Comparison of ENCODE assay signal across 16 cellular contexts in genomic region chr10:132708936-132709335, GRCh38.
DNase-seq lines count a peak whose midpoint lies in the region; ATAC-seq, FAIRE-seq and TF ChIP-seq lines count a peak whose summit lies in the region.
"Had no signal": no experiment of that assay in that cellular context is flagged by ENCODE, and none has a peak within 500 bp of the region (broad histone marks: within the 10 kb centered on the region; RNA-seq: fewer than 3 reads in every experiment).

No MANE protein-coding gene starts in this region.

- H4K91ac ChIP-seq in neuronal stem cell (ENCODE audit: low read depth, low read length, poor library complexity): no peak overlapping the region

- no peak overlapping the region for H2BK12ac ChIP-seq in neuronal stem cell (ENCODE audit: low read length)

- H3K36me3 ChIP-seq in right lobe of liver: no peaks in the 10 kb centered on the region
- peaks cover 0 to 6% of the 10 kb centered on the region in 2 experiments; a peak in 2 of 5 replicates for H3K36me3 ChIP-seq in HepG2 (replicated peaks in 1 of 2; ENCODE audit: control insufficient read depth in 1 of 2, insufficient read depth in 2 of 2, low read length in 2 of 2)
- H3K36me3 ChIP-seq in neuronal stem cell (replicated peaks in 1 of 2; ENCODE audit: control insufficient read depth in 2 of 2, insufficient read depth in 2 of 2, low read length in 2 of 2): peaks cover 4 to 5% of the 10 kb centered on the region in 2 donors
- peaks cover 8% of the 10 kb centered on the region for H3K36me3 ChIP-seq in upper lobe of right lung
- H3K36me3 ChIP-seq in neural progenitor cell: no peaks in the 10 kb centered on the region
- H3K36me3 ChIP-seq: HAP-1, MG63 had no signal

- no peak for FAIRE-seq in HepG2 (lab: Jason Lieb, UNC)
- FAIRE-seq: RCC 7860 had no signal

- TF ChIP-seq CTCF in right lobe of liver (IDR thresholded peaks at IDR 0.05) (no peak), HepG2 (CRISPR knock-in tag; IDR thresholded peaks at IDR 0.05) (no peak), dorsolateral prefrontal cortex (IDR thresholded peaks at IDR 0.05 in 54 of 56, conservative IDR thresholded peaks at IDR 0.05 in 2 of 56; ENCODE audit: low read depth in 1 of 56, partially characterized antibody in 56 of 56) (no peak), upper lobe of right lung (IDR thresholded peaks at IDR 0.05) (no peak), neural progenitor cell (IDR thresholded peaks at IDR 0.05) (no peak), coronary artery (IDR thresholded peaks at IDR 0.05) (no peak)

- no TSS peak for BruUV-seq in HepG2 (replicated peaks; lab: Mats Ljungman, UMichigan)

- CTCF ChIA-PET in HepG2 (lab: Yijun Ruan, JAX; ENCODE audit: low intra/inter-chr PET ratio, low total read pairs): no interaction called here

- H4K8ac ChIP-seq in neuronal stem cell (ENCODE audit: low read depth, low read length): no peak overlapping the region

- H2BK15ac ChIP-seq in neuronal stem cell (ENCODE audit: low read length): no peak overlapping the region

- peak overlapping the region; percentile 24 for H2BK120ac ChIP-seq in neuronal stem cell (ENCODE audit: low read depth, low read length)

- H3K79me1 ChIP-seq in neuronal stem cell (ENCODE audit: low read depth, low read length): peaks cover 2% of the 10 kb centered on the region

- H3K4ac ChIP-seq in neuronal stem cell (ENCODE audit: low read length): no peak overlapping the region

- in situ Hi-C loops in HepG2 (cut with HindIII; ENCODE audit: extremely low pct_ligation_motif_present, low pct_unique_long_range_greater_than_20kb): no loop called here

- no peak overlapping the region for H3K27ac ChIP-seq in right lobe of liver
- H3K27ac ChIP-seq in HepG2 (ENCODE audit: extremely low read length, insufficient read depth, low read length): no peak overlapping the region
- H3K27ac ChIP-seq in dorsolateral prefrontal cortex: peak overlapping the region in 58 of 59 donors; percentile 0 to 91 (median 80)
- H3K27ac ChIP-seq in neuronal stem cell (replicated peaks; ENCODE audit: low read length): no peak overlapping the region
- no peak overlapping the region for H3K27ac ChIP-seq in upper lobe of right lung
- H3K27ac ChIP-seq in neural progenitor cell: no peak overlapping the region
- no peak overlapping the region for H3K27ac ChIP-seq in coronary artery

- H3K9me3 ChIP-seq in right lobe of liver (peaks cover 0 to 4% (median 0%) of the 10 kb centered on the region in 4 donors), HepG2 (ENCODE audit: low read length) (peaks cover 11% of the 10 kb centered on the region; the same call in 1 of the 2 replicates), neuronal stem cell (replicated peaks in 1 of 2; ENCODE audit: control insufficient read depth in 2 of 2, insufficient read depth in 1 of 2, low read depth in 1 of 2, low read length in 2 of 2) (peaks cover 30 to 37% of the 10 kb centered on the region in 2 donors), upper lobe of right lung (no peaks in the 10 kb centered on the region), neural progenitor cell (ENCODE audit: low read depth) (no peaks in the 10 kb centered on the region)
- H3K9me3 ChIP-seq: HAP-1 had no signal

- H3K9me3 Mint-ChIP-seq in neural progenitor cell: peaks cover 29% of the 10 kb centered on the region

- no peak for ATAC-seq in right lobe of liver
- no peak for ATAC-seq in HepG2
- no peak for ATAC-seq in upper lobe of right lung
- ATAC-seq in HG03520 (IDR thresholded peaks at IDR 0.05; ENCODE audit: unreplicated experiment): no peak

- H3F3A ChIP-seq in neural progenitor cell (ENCODE audit: low read depth): peaks cover 7% of the 10 kb centered on the region

- POLR2A ChIA-PET in HepG2 (lab: Yijun Ruan, JAX): no interaction called here

- no peak overlapping the region for H3K18ac ChIP-seq in neuronal stem cell (ENCODE audit: low read length)

- H3K27me3 ChIP-seq in right lobe of liver (no peaks in the 10 kb centered on the region), HepG2 (ENCODE audit: control insufficient read depth in 1 of 2, insufficient read depth in 2 of 2, low read length in 2 of 2) (no peaks in the 10 kb centered on the region), dorsolateral prefrontal cortex (no peaks in the 10 kb centered on the region), neuronal stem cell (ENCODE audit: control insufficient read depth in 3 of 3, insufficient read depth in 3 of 3, low read depth in 1 of 3, low read length in 3 of 3) (peaks cover 0 to 25% (median 0%) of the 10 kb centered on the region in 3 experiments), upper lobe of right lung (no peaks in the 10 kb centered on the region), neural progenitor cell (peaks cover 32% of the 10 kb centered on the region)
- H3K27me3 ChIP-seq: MG63 had no signal

- H3K27me3 Mint-ChIP-seq in neural progenitor cell (ENCODE audit: insufficient read depth, low read depth): peaks cover 19% of the 10 kb centered on the region

- H3K14ac ChIP-seq in neuronal stem cell (ENCODE audit: low read length): no peak overlapping the region

- TF ChIP-seq EP300 in HepG2 (IDR thresholded peaks at IDR 0.05; ENCODE audit: low read depth in 2 of 2, low read length in 2 of 2) (no peak), HepG2 (CRISPR knock-in tag; IDR thresholded peaks at IDR 0.05; ENCODE audit: borderline replicate concordance) (no peak)

- H4K20me1 ChIP-seq in HepG2 (ENCODE audit: insufficient read depth, low read length) (no peaks in the 10 kb centered on the region), neural progenitor cell (ENCODE audit: low read depth) (peaks cover 47% of the 10 kb centered on the region)

- H2AFZ ChIP-seq in HepG2 (ENCODE audit: low read length) (no peak overlapping the region), neuronal stem cell (ENCODE audit: low read length) (no peak overlapping the region), neural progenitor cell (replicated peaks) (no peak overlapping the region)

- intact Hi-C loops in right lobe of liver (cut with DNase I): no loop called here
- intact Hi-C loops in HepG2 (cut with micrococcal nuclease; ENCODE audit: unreplicated experiment): no loop called here
- intact Hi-C loops in dorsolateral prefrontal cortex (cut with DNase I): no loop called here
- intact Hi-C loops in upper lobe of right lung (cut with DNase I): no loop called here

- H3K9ac ChIP-seq in HepG2 (ENCODE audit: insufficient read depth, low read depth, low read length) (no peak overlapping the region), neuronal stem cell (ENCODE audit: low read depth, low read length, poor library complexity) (no peak overlapping the region), neural progenitor cell (no peak overlapping the region)

- H2AK5ac ChIP-seq in neuronal stem cell (ENCODE audit: low read depth, low read length): no peak overlapping the region

- no peak overlapping the region for H3K4me2 ChIP-seq in HepG2 (ENCODE audit: low read depth, low read length)
- no peak overlapping the region for H3K4me2 ChIP-seq in neuronal stem cell (ENCODE audit: insufficient read depth, low read length, poor library complexity, severe bottlenecking)
- no peak overlapping the region for H3K4me2 ChIP-seq in neural progenitor cell

- H3K4me1 Mint-ChIP-seq in neural progenitor cell: peaks cover 38% of the 10 kb centered on the region

- H3K27ac Mint-ChIP-seq in neural progenitor cell: no peak overlapping the region

- no peak overlapping the region for H3K4me3 ChIP-seq in right lobe of liver
- H3K4me3 ChIP-seq in HepG2 (replicated peaks in 1 of 3; ENCODE audit: insufficient read depth in 1 of 3, low read depth in 2 of 3, low read length in 3 of 3): no peak overlapping the region
- H3K4me3 ChIP-seq in dorsolateral prefrontal cortex: no peak overlapping the region
- H3K4me3 ChIP-seq in neuronal stem cell (ENCODE audit: low read length in 2 of 2): no peak overlapping the region
- H3K4me3 ChIP-seq in upper lobe of right lung: no peak overlapping the region
- no peak overlapping the region for H3K4me3 ChIP-seq in neural progenitor cell
- H3K4me3 ChIP-seq in coronary artery: no peak overlapping the region
- H3K4me3 ChIP-seq: HAP-1, MG63 had no signal

- H3K79me2 ChIP-seq in HepG2 (ENCODE audit: insufficient read depth, low read length) (no peaks in the 10 kb centered on the region), neural progenitor cell (ENCODE audit: low read depth) (no peaks in the 10 kb centered on the region)

- no peak overlapping the region for H3K4me3 Mint-ChIP-seq in neural progenitor cell

- H3K4me1 ChIP-seq in right lobe of liver: no peaks in the 10 kb centered on the region
- no peaks in the 10 kb centered on the region for H3K4me1 ChIP-seq in HepG2 (ENCODE audit: insufficient read depth, low read length)
- H3K4me1 ChIP-seq in neuronal stem cell (ENCODE audit: control insufficient read depth in 2 of 2, insufficient read depth in 1 of 2, low read depth in 1 of 2, low read length in 2 of 2): peaks cover 23 to 29% of the 10 kb centered on the region in 2 donors
- no peaks in the 10 kb centered on the region for H3K4me1 ChIP-seq in upper lobe of right lung
- H3K4me1 ChIP-seq in neural progenitor cell: peaks cover 6% of the 10 kb centered on the region
- H3K4me1 ChIP-seq: HAP-1 had no signal

- WGBS in right lobe of liver (ENCODE audit: insufficient coverage, low coverage, low lambda C conversion rate, missing lambda C conversion rate): 97% methylated on average over 4 of the region's 4 CpGs
- 95% methylated on average over 4 of the region's 4 CpGs for WGBS in HepG2 (ENCODE audit: low lambda C conversion rate)
- whole genome bisulfite sequencing in neuronal stem cell (ENCODE audit: extremely low coverage in 2 of 2, insufficient read length in 2 of 2, insufficient replicate concordance in 1 of 2), 2 donors: no CpG with 5 or more reads among the region's 4 CpGs

- peak; percentile 7 to 27 (median 13) for DNase-seq in right lobe of liver
- no peak for DNase-seq in HepG2 (ENCODE audit: low spot score)
- peak in 3 of 10 donors; percentile 5 to 43 (median 23) for DNase-seq in dorsolateral prefrontal cortex
- no peak for DNase-seq in neuronal stem cell (ENCODE audit: low spot score)
- DNase-seq in upper lobe of right lung: peak; percentile 30
- DNase-seq in neural progenitor cell (ENCODE audit: low spot score): no peak
- DNase-seq in coronary artery (ENCODE audit: low spot score): no peak
- DNase-seq: DMS153, MG63, NCI-H1105, NCI-H187, NCI-H446, NCI-H774 had no signal

- TF ChIP-seq POLR2A in right lobe of liver (IDR thresholded peaks at IDR 0.05): no peak
- no peak for TF ChIP-seq POLR2A in HepG2 (IDR thresholded peaks at IDR 0.05; ENCODE audit: insufficient read depth in 1 of 2, low read depth in 2 of 2, low read length in 2 of 2)

- H3K36me3 Mint-ChIP-seq in neural progenitor cell: peaks cover 25% of the 10 kb centered on the region

- no peak for TF ChIP-seq RAD21 in HepG2 (CRISPR knock-in tag; IDR thresholded peaks at IDR 0.05)

- H3K23ac ChIP-seq in neuronal stem cell (ENCODE audit: low read depth, low read length, poor library complexity): no peak overlapping the region

- peak overlapping the region; percentile 18 for H2BK5ac ChIP-seq in neuronal stem cell (ENCODE audit: low read length)

TF ChIP-seq in HepG2, 621 proteins besides CTCF, POLR2A, EP300 and RAD21 (continues in another document):
- no peak for TF ChIP-seq HDAC1 (CRISPR knock-in tag; IDR thresholded peaks at IDR 0.05)
- TF ChIP-seq ZKSCAN1 (IDR thresholded peaks at IDR 0.05; ENCODE audit: low read length): no peak
- TF ChIP-seq HMG20A (CRISPR knock-in tag; IDR thresholded peaks at IDR 0.05; ENCODE audit: borderline replicate concordance): no peak

Comparison
In these comparisons a context has a peak if more than half of its experiments do, and no peak if none do; other contexts are left out.
1. DNase-seq: peak in right lobe of liver (3 of 3) and upper lobe of right lung (single experiment); none in HepG2 (single experiment), neuronal stem cell (single experiment), neural progenitor cell (single experiment) and coronary artery (single experiment).
2. H3K27ac ChIP-seq: peak in dorsolateral prefrontal cortex (58 of 59); none in right lobe of liver (0 of 3), HepG2 (single experiment), neuronal stem cell (single experiment), upper lobe of right lung (single experiment), neural progenitor cell (single experiment) and coronary artery (0 of 2).